In the genomic region with DNA sequence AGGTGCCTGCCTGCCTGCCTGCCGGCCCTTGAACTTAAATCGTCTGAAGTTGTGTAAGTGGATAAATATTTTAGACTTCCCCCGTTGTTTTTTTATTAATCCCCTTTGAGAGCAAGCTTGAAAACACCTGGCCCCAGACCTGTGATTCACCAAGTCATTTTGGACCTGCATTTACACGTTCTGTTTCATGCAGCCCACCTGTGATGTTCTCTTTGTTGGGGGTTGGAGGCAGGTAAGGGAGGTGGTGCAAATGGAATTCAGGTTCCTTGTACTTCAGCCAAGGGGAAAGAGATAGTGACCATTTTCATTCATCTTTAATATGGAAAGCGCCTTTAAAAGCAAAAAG, we compare ENCODE assay signal across 8 cellular contexts. TPM values are rescaled to one million over a fixed set of nuclear protein-coding genes. Genes with fewer than 3 reads are reported as not detected.
A peak's percentile ranks its signal among the peaks of the same experiment; 100 is the strongest.
DNase-seq lines count a peak whose midpoint lies in the region; ATAC-seq, FAIRE-seq and TF ChIP-seq lines count a peak whose summit lies in the region.

No MANE protein-coding gene starts in this region.

- H3F3A ChIP-seq in DOHH2 (ENCODE audit: control insufficient read depth, insufficient read depth) = peaks cover 18% of the 10 kb centered on the region

- H3K9me3 ChIP-seq in DOHH2 (ENCODE audit: control insufficient read depth, insufficient read depth, low read length) (no peaks in the 10 kb centered on the region), OCI-LY3 (ENCODE audit: insufficient read depth, low read length) (no peaks in the 10 kb centered on the region), pancreas (no peaks in the 10 kb centered on the region)

- H3K4me1 ChIP-seq in DOHH2 (ENCODE audit: control insufficient read depth, low read length) (peaks cover 30% of the 10 kb centered on the region), OCI-LY3 (ENCODE audit: low read length) (peaks cover 14% of the 10 kb centered on the region), pancreas (peaks cover 0 to 15% (median 0%) of the 10 kb centered on the region in 3 donors)

- H3K9me2 ChIP-seq in DOHH2 (replicated peaks; ENCODE audit: control insufficient read depth, low read length) = no peaks in the 10 kb centered on the region

- 18 to 20% methylated on average over 5 of the region's 5 CpGs for WGBS in pancreas, 2 donors

- peak overlapping the region; percentile 94 for H3K9ac ChIP-seq in OCI-LY3 (ENCODE audit: low read length)

- H3K27me3 ChIP-seq in DOHH2 (ENCODE audit: control insufficient read depth, low read length) (no peaks in the 10 kb centered on the region), OCI-LY3 (ENCODE audit: low read depth, low read length) (no peaks in the 10 kb centered on the region), pancreas (no peaks in the 10 kb centered on the region)

- intact Hi-C loops in pancreas (cut with DNase I) = no loop called here

- ATAC-seq in pancreas (no peak), GM18505 (IDR thresholded peaks at IDR 0.05; ENCODE audit: unreplicated experiment) (no peak)

- H3K79me2 ChIP-seq in DOHH2 (ENCODE audit: control insufficient read depth, low read length) (peaks cover 41% of the 10 kb centered on the region), OCI-LY3 (ENCODE audit: low read length) (peaks cover 14% of the 10 kb centered on the region)

- no peak for TF ChIP-seq POLR2A in GM18505 (IDR thresholded peaks at IDR 0.05; ENCODE audit: borderline replicate concordance, extremely low read depth, insufficient read depth, insufficient read length)

- peak overlapping the region; percentile 93 for H3K4me3 ChIP-seq in DOHH2 (ENCODE audit: low read length)
- peak overlapping the region; percentile 96 for H3K4me3 ChIP-seq in OCI-LY3 (ENCODE audit: low read length)
- peak overlapping the region; percentile 80 for H3K4me3 ChIP-seq in epithelial cell of proximal tubule (ENCODE audit: low read depth, low read length)
- H3K4me3 ChIP-seq in pancreas = peak overlapping the region; percentile 72 to 90 (median 79)

- H4K20me1 ChIP-seq in DOHH2 (ENCODE audit: control insufficient read depth, insufficient read depth, low read depth, low read length) (0 out of 2 replicates have a peak, but pooled peaks cover 7% of the 10 kb centered on the region), OCI-LY3 (ENCODE audit: insufficient read depth, low read length) (no peaks in the 10 kb centered on the region)

- TF ChIP-seq CTCF in DOHH2 (IDR thresholded peaks at IDR 0.05; ENCODE audit: low read depth, low read length, poor library complexity, severe bottlenecking) (no peak), OCI-LY3 (IDR thresholded peaks at IDR 0.05; ENCODE audit: low read depth, low read length) (no peak), epithelial cell of proximal tubule (conservative IDR thresholded peaks at IDR 0.05; ENCODE audit: low read depth, low read length) (no peak), pancreas (IDR thresholded peaks at IDR 0.05) (no peak)

- H2AFZ ChIP-seq in OCI-LY3 (ENCODE audit: low read depth, low read length) = no peak overlapping the region

- H3K36me3 ChIP-seq in DOHH2 (ENCODE audit: control insufficient read depth, low read length) = peaks cover 37% of the 10 kb centered on the region
- peaks cover 15% of the 10 kb centered on the region for H3K36me3 ChIP-seq in OCI-LY3 (replicated peaks; ENCODE audit: low read depth, low read length)
- peaks cover 0 to 8% (median 0%) of the 10 kb centered on the region in 3 donors for H3K36me3 ChIP-seq in pancreas

- DNase-seq in epithelial cell of proximal tubule (ENCODE audit: low read depth) = no peak
- no peak for DNase-seq in pancreas
- DNase-seq in stimulated activated CD4-positive, alpha-beta T cell treated with anti-CD3 and anti-CD28 coated beads, Interleukin-15, amount 100 ng/mL, for 24 hours = no peak
- no peak for DNase-seq in stimulated activated CD4-positive, alpha-beta T cell treated with anti-CD3 and anti-CD28 coated beads, Interleukin-4, amount 100 ng/mL, for 1 hour
- no peak for DNase-seq in NOMO-1 treated with dmso at 0.1 percent for 144 hours (lab: John Stamatoyannopoulos, UW; ENCODE audit: unreplicated experiment)

- FAIRE-seq in pancreas (lab: Jason Lieb, UNC) = no peak

- H3K4me2 ChIP-seq in DOHH2 (ENCODE audit: low read length) (peak overlapping the region; percentile 90), OCI-LY3 (ENCODE audit: low read length) (peak overlapping the region; percentile 95)

- H3K27ac ChIP-seq in DOHH2 (ENCODE audit: low read depth, low read length) = peak overlapping the region; percentile 53
- no peak overlapping the region; the same call in 1 of the 2 replicates for H3K27ac ChIP-seq in OCI-LY3 (ENCODE audit: low read length)
- peak overlapping the region in 3 of 4 donors; percentile 75 to 88 (median 88) for H3K27ac ChIP-seq in pancreas

RNA-seq across cellular contexts. Expression of gene SLC37A1, which starts 1.2 kb away (rescaled TPM):
- total RNA-seq in epithelial cell of proximal tubule (16.4 and 21.7 TPM in 2 replicates), pancreas (10 to 100 TPM in 2 of 6 donors, 1 to 10 TPM in 4; 4.7 to 14.3 (median 6.9) TPM)
- polyA plus RNA-seq in pancreas = 10 to 100 TPM in 1 of 2 donors, 1 to 10 TPM in 1; 8.4 to 14.1 TPM

RNA-seq across cellular contexts. Expression of gene RSPH1, which starts 18.8 kb away (rescaled TPM):
- total RNA-seq in epithelial cell of proximal tubule (1.8 TPM in 1 of 2 replicates, not detected in the other), pancreas (1 to 10 TPM in 5 of 6 donors, under 1 TPM in 1; 0.94 to 2.4 (median 1.8) TPM)
- polyA plus RNA-seq in pancreas = 1 to 10 TPM; 2.3 to 5.0 TPM
